Comparison of ENCODE assay signal across 11 cellular contexts in the genomic region with DNA sequence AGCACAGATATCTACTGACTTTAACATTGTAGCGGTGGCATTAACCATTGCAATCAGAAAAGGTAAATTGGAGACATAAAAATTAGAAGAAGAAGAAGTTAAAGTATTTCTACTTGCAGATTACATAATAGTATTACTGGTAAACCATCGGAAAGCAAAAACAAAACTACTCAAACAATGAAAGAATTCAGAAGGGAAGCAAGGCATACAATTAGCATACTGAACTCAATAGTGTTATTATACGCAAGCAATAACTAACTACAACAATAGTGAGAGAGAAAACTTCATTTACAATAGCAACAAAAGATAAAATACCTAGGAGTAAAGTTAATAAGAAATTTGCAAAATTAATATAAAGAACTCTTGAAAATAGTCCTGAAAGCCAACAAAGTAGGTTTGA. TPM values are rescaled to one million over a fixed set of nuclear protein-coding genes. Genes with fewer than 3 reads are reported as not detected.
"Had no signal": no experiment of that assay in that cellular context is flagged by ENCODE, and none has a peak within 500 bp of the region (broad histone marks: within the 10 kb centered on the region; RNA-seq: fewer than 3 reads in every experiment).

No MANE protein-coding gene starts in this region.

- H3K9me3 ChIP-seq: HAP-1 had no signal

- H3K9ac ChIP-seq: GM23248 had no signal

- FAIRE-seq: HTR-8/SVneo had no signal

- H3K27ac ChIP-seq: GM23248 had no signal

- H3K4me3 ChIP-seq: GM23248, HAP-1 had no signal

- ATAC-seq: HCT116 had no signal

- H3K36me3 ChIP-seq: HAP-1 had no signal

- H2AFZ ChIP-seq: GM23248 had no signal

- H3K4me1 ChIP-seq: HAP-1 had no signal

- DNase-seq: GM23248, GOT3, H7, HFFc6, IMR-90, KBM-7 had no signal

RNA-seq across cellular contexts. Expression of gene TEX53, which starts 6.6 kb away (rescaled TPM):
- total RNA-seq: GM23248, H4, H7, HFFc6, HT-29, IMR-90 had no signal
- polyA plus RNA-seq: GM23248, IMR-90 had no signal

RNA-seq across cellular contexts. Expression of gene TEX48, which starts 17.8 kb away (rescaled TPM):
- total RNA-seq: GM23248, H4, H7, HFFc6, HT-29, IMR-90 had no signal
- polyA plus RNA-seq: GM23248, IMR-90 had no signal
